ENCODE assay signal across 19 cellular contexts in the genomic region with DNA sequence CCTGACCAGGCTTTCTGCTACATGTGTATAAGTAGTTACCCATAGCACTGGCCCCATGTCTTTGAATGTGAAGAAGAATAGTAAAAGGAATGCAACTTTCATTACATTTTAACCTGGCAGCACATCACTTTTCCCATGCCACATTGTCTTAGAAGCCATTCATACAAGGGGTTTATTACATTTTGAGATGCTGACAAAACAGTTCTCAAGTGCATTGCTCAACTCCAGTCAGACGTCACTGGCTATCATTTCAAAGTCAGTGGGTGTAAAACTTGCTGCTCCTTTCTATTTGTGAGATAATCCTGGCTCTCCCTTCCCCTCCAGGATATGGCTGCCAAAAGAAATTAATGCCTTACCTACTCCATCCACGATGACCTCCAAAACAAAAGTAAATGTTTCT.
DNase-seq lines count a peak whose midpoint lies in the region; ATAC-seq and TF ChIP-seq lines count a peak whose summit lies in the region.
"Had no signal": no experiment of that assay in that cellular context is flagged by ENCODE, and none has a peak within 500 bp of the region (broad histone marks: within the 10 kb centered on the region; RNA-seq: fewer than 3 reads in every experiment).

No MANE protein-coding gene starts in this region.

- H3K27me3 ChIP-seq in body of pancreas (no peaks in the 10 kb centered on the region), heart right ventricle (no peaks in the 10 kb centered on the region)

- ATAC-seq in body of pancreas (peak; percentile 21), heart right ventricle (peak in 6 of 8 donors; percentile 54 to 77 (median 68)), HG02938 (IDR thresholded peaks at IDR 0.05; ENCODE audit: unreplicated experiment) (no peak), HG02970 (IDR thresholded peaks at IDR 0.05; ENCODE audit: low FRiP score, unreplicated experiment) (no peak)
- ATAC-seq: activated CD8-positive, alpha-beta T cell treated with anti-CD3 and anti-CD28 coated beads, Interleukin-2, amount 10 ng/mL, durations not matched to agents 7 days and 5 days; WTC11 had no signal

- DNase-seq in AG10803 (ENCODE audit: low read depth) (peak; percentile 56), body of pancreas (peak in 1 of 4 donors; percentile 41), heart right ventricle (peak in 1 of 2 donors; percentile 35), renal cortical epithelial cell (ENCODE audit: low read depth) (peak; percentile 86), NCI-H2081 treated with DMSO at 0.1 percent for 48 hours (lab: John Stamatoyannopoulos, UW) (no peak), DMS53 treated with DMSO at 0.1 percent for 48 hours (lab: John Stamatoyannopoulos, UW; ENCODE audit: unreplicated experiment) (no peak)
- DNase-seq: ACHN; activated CD8-positive, alpha-beta T cell treated with anti-CD3 and anti-CD28 coated beads, Interleukin-2, amount 10 ng/mL, durations not matched to agents 7 days and 5 days; activated naive CD8-positive, alpha-beta T cell treated with anti-CD3 and anti-CD28 coated beads, Interleukin-2, amount 10 ng/mL, durations not matched to agents 7 days and 5 days; head of caudate nucleus; kidney; NCI-H1105 treated with DMSO at 0.1 percent for 48 hours; NK-92 treated with Interleukin-12 subunit alpha and Interleukin-12 subunit beta, amount 100 ng/mL, for 24 hours; nucleus accumbens; stimulated activated naive CD4-positive, alpha-beta T cell treated with Interleukin-2 at 50 U/mL for 16 hours had no signal

- 42 to 59% methylated on average over 2 of the region's 2 CpGs for WGBS in body of pancreas, 2 donors
- WGBS in heart right ventricle, 2 donors: 51 to 62% methylated on average over 2 of the region's 2 CpGs

- TF ChIP-seq POLR2A in body of pancreas (IDR thresholded peaks at IDR 0.05): no peak

- H3K27ac ChIP-seq in body of pancreas (no peak overlapping the region), heart right ventricle (peak overlapping the region in 7 of 10 donors; percentile 8 to 84 (median 67))
- H3K27ac ChIP-seq: KMS-11 had no signal

- TF ChIP-seq CTCF in AG10803 (conservative IDR thresholded peaks at IDR 0.05; ENCODE audit: low read length): no peak
- no peak for TF ChIP-seq CTCF in body of pancreas (IDR thresholded peaks at IDR 0.05)
- TF ChIP-seq CTCF in heart right ventricle (IDR thresholded peaks at IDR 0.05): no peak

- H3K9me3 ChIP-seq in body of pancreas (no peaks in the 10 kb centered on the region), heart right ventricle (no peaks in the 10 kb centered on the region)

- H3K4me3 ChIP-seq in AG10803 (ENCODE audit: low read length): no peak overlapping the region
- H3K4me3 ChIP-seq in body of pancreas: no peak overlapping the region
- no peak overlapping the region for H3K4me3 ChIP-seq in heart right ventricle

- intact Hi-C loops in body of pancreas (cut with DNase I) (no loop called here), heart right ventricle (cut with DNase I) (no loop called here)

- H3K36me3 ChIP-seq in body of pancreas (replicated peaks in 1 of 2; ENCODE audit: insufficient read depth in 1 of 2, low read depth in 2 of 2): no peaks in the 10 kb centered on the region
- H3K36me3 ChIP-seq in heart right ventricle: no peaks in the 10 kb centered on the region

- H3K4me1 ChIP-seq in body of pancreas: no peaks in the 10 kb centered on the region
- H3K4me1 ChIP-seq in heart right ventricle: peaks cover 0 to 42% (median 0%) of the 10 kb centered on the region in 9 donors

Comparison
In these comparisons a context has a peak if more than half of its experiments do, and no peak if none do; other contexts are left out.
1. DNase-seq: peak in AG10803 (single experiment) and renal cortical epithelial cell (single experiment); none in NCI-H2081 treated with DMSO at 0.1 percent for 48 hours (single experiment) and DMS53 treated with DMSO at 0.1 percent for 48 hours (single experiment).
2. ATAC-seq: peak in body of pancreas (single experiment) and heart right ventricle (6 of 8); none in HG02938 (single experiment) and HG02970 (single experiment).
3. H3K27ac ChIP-seq: peak in heart right ventricle (7 of 10); none in body of pancreas (0 of 4).